Comparison of ENCODE assay signal across 15 cellular contexts in the genomic region with DNA sequence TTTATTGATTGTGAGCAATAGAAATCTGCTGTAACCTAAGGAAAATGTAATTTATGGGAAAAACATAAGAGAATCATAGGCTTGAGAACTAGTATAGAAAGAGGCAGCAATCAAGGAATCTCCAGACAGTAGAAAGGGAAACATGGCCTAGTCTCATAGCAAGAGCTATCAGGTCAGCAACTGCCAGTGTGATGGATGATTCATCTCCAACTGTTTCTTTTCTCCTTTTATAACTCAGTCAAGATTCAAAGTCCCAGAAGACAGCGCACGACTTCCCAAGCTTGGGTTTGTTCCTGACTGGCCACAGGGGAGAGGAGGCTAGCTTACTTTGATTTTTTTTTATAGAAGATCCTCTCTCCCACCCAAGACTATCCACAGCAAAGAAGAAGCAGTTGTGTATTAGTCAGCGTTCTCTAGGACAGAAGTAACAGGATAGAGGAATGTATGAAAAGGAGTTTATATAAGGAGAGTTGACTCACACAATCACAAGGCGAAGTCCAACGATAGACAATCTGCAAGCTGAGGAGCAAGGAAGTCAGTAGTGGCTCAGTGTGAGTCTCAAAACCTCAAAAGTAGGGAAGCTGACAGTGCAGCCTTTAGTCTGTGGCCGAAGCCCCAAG.
DNase-seq lines count a peak whose midpoint lies in the region; ATAC-seq, FAIRE-seq and TF ChIP-seq lines count a peak whose summit lies in the region.
"Had no signal": no experiment of that assay in that cellular context is flagged by ENCODE, and none has a peak within 500 bp of the region (broad histone marks: within the 10 kb centered on the region; RNA-seq: fewer than 3 reads in every experiment).

No MANE protein-coding gene starts in this region.

- DNase-seq in ELF-1 (ENCODE audit: low read depth, low spot score) (peak; percentile 6), SJSA1 (ENCODE audit: low read depth in 1 of 2, low spot score in 2 of 2) (peak in 1 of 2 experiments; percentile 42), fibroblast of pulmonary artery (ENCODE audit: low read depth) (peak; percentile 40), small intestine (peak; percentile 89)
- DNase-seq in activated CD8-positive, alpha-beta memory T cell treated with anti-CD3 and anti-CD28 coated beads, Interleukin-2, amount 50 U/mL, for 4 hours, result no peak
- DNase-seq: gastrocnemius medialis, Karpas-422, NCI-H1417 treated with DMSO at 0.1 percent for 48 hours, T-helper 9 cell had no signal

- H3K27ac ChIP-seq in SJSA1 (peak overlapping the region; percentile 70), small intestine (ENCODE audit: low read depth in 1 of 2, low read length in 1 of 2) (peak overlapping the region in 1 of 2 donors; percentile 26)
- H3K27ac ChIP-seq: gastrocnemius medialis, parathyroid adenoma, vagina had no signal

- H3K4me3 ChIP-seq in SJSA1, result no peak overlapping the region
- H3K4me3 ChIP-seq in fibroblast of pulmonary artery (replicated peaks; ENCODE audit: low read depth, low read length), result no peak overlapping the region
- H3K4me3 ChIP-seq in small intestine (ENCODE audit: low read depth in 1 of 2, low read length in 2 of 2), result no peak overlapping the region
- H3K4me3 ChIP-seq: gastrocnemius medialis, vagina had no signal

- H3K9me3 ChIP-seq in SJSA1 (replicated peaks), result no peaks in the 10 kb centered on the region
- H3K9me3 ChIP-seq in small intestine (ENCODE audit: control insufficient read depth, low read depth), result no peaks in the 10 kb centered on the region
- H3K9me3 ChIP-seq: gastrocnemius medialis, vagina had no signal

- 28 to 60% (median 55%) methylated on average over 6 of the region's 6 CpGs for WGBS in small intestine, 3 donors

- TF ChIP-seq CTCF in fibroblast of pulmonary artery (IDR thresholded peaks at IDR 0.05; ENCODE audit: low read length, missing control alignments), result no peak

- FAIRE-seq in small intestine (lab: Jason Lieb, UNC), result no peak
- FAIRE-seq: endothelial cell of umbilical vein, GM12891 had no signal

- H3K4me1 ChIP-seq in SJSA1 (replicated peaks) (no peaks in the 10 kb centered on the region; the same call in 1 of the 2 replicates), small intestine (ENCODE audit: control insufficient read depth in 2 of 2, insufficient read depth in 1 of 2, low read depth in 1 of 2, low read length in 1 of 2) (peaks cover 0 to 4% of the 10 kb centered on the region in 2 donors)
- H3K4me1 ChIP-seq: gastrocnemius medialis, parathyroid adenoma, vagina had no signal

- ATAC-seq in GM18870 (IDR thresholded peaks at IDR 0.05; ENCODE audit: unreplicated experiment), result no peak
- no peak for ATAC-seq in GM21717 (IDR thresholded peaks at IDR 0.05; ENCODE audit: unreplicated experiment)
- ATAC-seq: gastrocnemius medialis had no signal

- H3K36me3 ChIP-seq in SJSA1, result no peaks in the 10 kb centered on the region
- no peaks in the 10 kb centered on the region for H3K36me3 ChIP-seq in small intestine (ENCODE audit: control insufficient read depth in 2 of 2, insufficient read depth in 2 of 2, low read length in 2 of 2)
- H3K36me3 ChIP-seq: gastrocnemius medialis, vagina had no signal

- H3K27me3 ChIP-seq in SJSA1 (replicated peaks) (no peaks in the 10 kb centered on the region), small intestine (ENCODE audit: control insufficient read depth in 2 of 2, insufficient read depth in 2 of 2, low read length in 2 of 2) (no peaks in the 10 kb centered on the region)
- H3K27me3 ChIP-seq: gastrocnemius medialis, vagina had no signal
